In the genomic region with DNA sequence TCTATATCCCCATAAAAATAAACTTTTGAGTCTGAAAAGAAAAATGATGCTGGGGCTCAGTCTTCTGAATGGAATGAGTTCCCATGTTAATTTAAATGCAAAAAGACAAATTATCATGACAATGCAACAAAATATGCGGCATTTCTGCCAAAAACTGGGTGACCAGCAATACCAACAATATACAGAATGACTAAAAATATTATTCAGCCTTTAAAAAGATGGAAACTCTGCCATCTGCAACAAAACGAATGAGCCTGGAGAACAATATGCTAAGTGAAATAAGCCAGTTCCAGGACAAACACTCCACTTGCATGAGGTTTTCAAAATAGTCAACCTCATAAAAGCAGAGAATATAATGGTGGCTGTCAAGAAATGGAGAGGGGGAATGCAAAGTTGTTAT, we compare ENCODE assay signal across 14 cellular contexts.
"Had no signal": no experiment of that assay in that cellular context is flagged by ENCODE, and none has a peak within 500 bp of the region (broad histone marks: within the 10 kb centered on the region; RNA-seq: fewer than 3 reads in every experiment).

No MANE protein-coding gene starts in this region.

- H3K9ac ChIP-seq: neural progenitor cell had no signal

- H3K27me3 Mint-ChIP-seq: activated B cell treated with CpG ODN at 0.5 μM for 24 hours, T-helper 17 cell, type B pancreatic cell had no signal

- H3K4me3 ChIP-seq: neural progenitor cell, ovary had no signal

- H3K9me3 Mint-ChIP-seq: activated B cell treated with CpG ODN at 0.5 μM for 24 hours; activated naive CD4-positive, alpha-beta T cell treated with anti-CD3 and anti-CD28 coated beads, Interleukin-2, amount 50 U/mL, for 72 hours; mesothelial cell of epicardium; neural progenitor cell; type B pancreatic cell had no signal

- H3K4me1 Mint-ChIP-seq: activated B cell treated with CpG ODN at 0.5 μM for 24 hours, mesothelial cell of epicardium, neural progenitor cell had no signal

- ATAC-seq: activated CD8-positive, alpha-beta T cell treated with anti-CD3 and anti-CD28 coated beads, Interleukin-2, amount 10 ng/mL, durations not matched to agents 7 days and 5 days; activated naive CD4-positive, alpha-beta T cell treated with anti-CD3 and anti-CD28 coated beads, Interleukin-2, amount 50 U/mL, for 72 hours; sciatic nerve; stimulated activated naive CD8-positive, alpha-beta T cell treated with anti-CD3 and anti-CD28 coated beads, Interleukin-15, Interleukin-2, amounts not matched to agents 100 U/mL and 50 U/mL, for 24 hours; T-helper 17 cell had no signal

- H3K27ac Mint-ChIP-seq: activated B cell treated with CpG ODN at 0.5 μM for 24 hours; activated CD8-positive, alpha-beta T cell treated with anti-CD3 and anti-CD28 coated beads, Interleukin-2, amount 10 ng/mL, durations not matched to agents 7 days and 5 days; activated naive CD4-positive, alpha-beta T cell treated with anti-CD3 and anti-CD28 coated beads, Interleukin-2, amount 50 U/mL, for 72 hours; mesothelial cell of epicardium; neural progenitor cell; type B pancreatic cell had no signal

- DNase-seq: activated B cell treated with CpG ODN at 0.5 μM for 24 hours; activated CD4-positive, alpha-beta T cell treated with anti-CD3 and anti-CD28 coated beads for 48 hours; activated CD8-positive, alpha-beta memory T cell treated with anti-CD3 and anti-CD28 coated beads, Interleukin-2, amount 50 U/mL, for 4 hours; activated CD8-positive, alpha-beta T cell treated with anti-CD3 and anti-CD28 coated beads, Interleukin-2, amount 10 ng/mL, durations not matched to agents 7 days and 5 days; activated gamma-delta T cell; activated T-cell treated with anti-CD3 and anti-CD28 coated beads, Interleukin-2, amount 50 U/mL, for 48 hours; ovary; stimulated activated naive CD8-positive, alpha-beta T cell treated with anti-CD3 and anti-CD28 coated beads, Interleukin-15, Interleukin-2, amounts not matched to agents 100 U/mL and 50 U/mL, for 24 hours; T-helper 17 cell had no signal

- H3K4me1 ChIP-seq: neural progenitor cell had no signal

- H3K27ac ChIP-seq: neural progenitor cell, ovary had no signal

- H3K4me3 Mint-ChIP-seq: activated B cell treated with CpG ODN at 0.5 μM for 24 hours; activated CD8-positive, alpha-beta T cell treated with anti-CD3 and anti-CD28 coated beads, Interleukin-2, amount 10 ng/mL, durations not matched to agents 7 days and 5 days; mesothelial cell of epicardium; neural progenitor cell; T-helper 17 cell; type B pancreatic cell had no signal

- H2AFZ ChIP-seq: neural progenitor cell had no signal

- H3K4me2 ChIP-seq: neural progenitor cell had no signal

- H3K9me3 ChIP-seq: ovary had no signal

- H3K27me3 ChIP-seq: neural progenitor cell, ovary had no signal

- H3K36me3 ChIP-seq: neural progenitor cell, ovary had no signal

- H3K36me3 Mint-ChIP-seq: neural progenitor cell, type B pancreatic cell had no signal
